Comparison of ENCODE assay signal across 17 cellular contexts in the genomic region with DNA sequence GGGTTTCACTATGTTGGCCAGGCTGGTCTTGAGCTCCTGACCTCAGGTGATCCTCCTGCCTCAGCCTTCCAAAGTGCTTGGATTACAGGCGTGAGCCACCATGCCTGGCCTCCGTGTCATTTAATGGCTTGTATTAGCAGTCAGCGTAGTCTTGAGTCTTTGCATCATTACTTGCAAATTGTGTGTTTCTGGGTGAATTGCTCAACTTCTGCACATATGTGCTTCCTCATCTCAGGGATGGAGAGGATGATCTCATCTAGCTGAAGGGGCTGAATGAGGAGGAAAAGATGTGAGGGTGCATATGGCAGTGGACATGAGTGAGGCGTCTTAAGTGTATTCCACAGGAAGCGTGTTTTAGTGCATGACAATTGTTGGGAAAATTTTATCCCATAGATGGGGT.
DNase-seq lines count a peak whose midpoint lies in the region; TF ChIP-seq lines count a peak whose summit lies in the region.
"Had no signal": no experiment of that assay in that cellular context is flagged by ENCODE, and none has a peak within 500 bp of the region (broad histone marks: within the 10 kb centered on the region; RNA-seq: fewer than 3 reads in every experiment).

No MANE protein-coding gene starts in this region.

- no peaks in the 10 kb centered on the region for H3K79me2 ChIP-seq in GM23248 (ENCODE audit: insufficient read depth)

- intact Hi-C loops in transverse colon (cut with DNase I; ENCODE audit: low total_unique reads) = no loop called here

- H3K27me3 ChIP-seq in GM23248 (replicated peaks; ENCODE audit: insufficient read depth) = no peaks in the 10 kb centered on the region
- H3K27me3 ChIP-seq in transverse colon = no peaks in the 10 kb centered on the region
- no peaks in the 10 kb centered on the region for H3K27me3 ChIP-seq in H7 (ENCODE audit: control insufficient read depth, insufficient read depth, low read length)
- H3K27me3 ChIP-seq: colonic mucosa had no signal

- no peaks in the 10 kb centered on the region for H3K9me2 ChIP-seq in GM23248 (ENCODE audit: insufficient read depth)

- H3K9me3 ChIP-seq in GM23248 (ENCODE audit: low read depth) (no peaks in the 10 kb centered on the region), transverse colon (no peaks in the 10 kb centered on the region)
- H3K9me3 ChIP-seq: colonic mucosa, psoas muscle had no signal

- peaks cover 9% of the 10 kb centered on the region; the same call in 1 of the 2 replicates for H3K36me3 ChIP-seq in GM23248 (ENCODE audit: low read depth)
- no peaks in the 10 kb centered on the region for H3K36me3 ChIP-seq in transverse colon
- H3K36me3 ChIP-seq in H7 (replicated peaks; ENCODE audit: control insufficient read depth, insufficient read depth, low read length) = no peaks in the 10 kb centered on the region
- H3K36me3 ChIP-seq: colonic mucosa had no signal

- 84 to 87% methylated on average over 5 of the region's 5 CpGs for WGBS in GM23248 (ENCODE audit: low coverage in 1 of 2, low lambda C conversion rate in 2 of 2, missing lambda C conversion rate in 2 of 2), 2 experiments
- WGBS in transverse colon (ENCODE audit: low coverage in 1 of 2), 2 donors = 79 to 89% methylated on average over 5 of the region's 5 CpGs

- TF ChIP-seq EP300 in transverse colon (IDR thresholded peaks at IDR 0.05; ENCODE audit: low read depth) = no peak

- H2AFZ ChIP-seq in GM23248 = no peak overlapping the region

- H3F3A ChIP-seq in GM23248 (ENCODE audit: insufficient read depth) = no peaks in the 10 kb centered on the region

- in situ Hi-C loops in GM23248 (cut with MboI) = no loop called here
- in situ Hi-C loops in transverse colon (cut with MboI; ENCODE audit: low pct_ligation_motif_present in 1 of 4, low pct_unique_long_range_greater_than_20kb in 1 of 4, low sequenced_read_pairs in 3 of 4) = no loop called here

- H3K9ac ChIP-seq in GM23248 = no peak overlapping the region

- no peak for TF ChIP-seq POLR2A in transverse colon (IDR thresholded peaks at IDR 0.05)

- DNase-seq in GM23248 (peak; percentile 39), RPMI7951 (ENCODE audit: low read depth) (peak; percentile 19), fibroblast of peridontal ligament (ENCODE audit: extremely low read depth) (peak; percentile 32), transverse colon (no peak), NCI-H446 (lab: John Stamatoyannopoulos, UW) (no peak), H7 (no peak)
- no peak for DNase-seq in activated CD4-positive, alpha-beta T cell treated with anti-CD3 and anti-CD28 coated beads, Interleukin-2, amount 50 U/mL, for 4 hours
- DNase-seq: activated CD4-positive, alpha-beta memory T cell treated with anti-CD3 and anti-CD28 coated beads, Interleukin-2, amount 10 ng/mL, durations not matched to agents 7 days and 5 days; activated naive CD8-positive, alpha-beta T cell treated with anti-CD3 and anti-CD28 coated beads, Interleukin-2, amount 50 U/mL, for 24 hours; colonic mucosa; left colon; NCI-H1048; NCI-H2171; NK-92 treated with Interleukin-12 subunit alpha and Interleukin-12 subunit beta, amount 100 ng/mL, for 24 hours; psoas muscle; stimulated activated CD4-positive, alpha-beta T cell treated with anti-CD3 and anti-CD28 coated beads, Interleukin-15, amount 100 ng/mL, for 24 hours had no signal

- H4K20me1 ChIP-seq in GM23248 (ENCODE audit: insufficient read depth) = no peaks in the 10 kb centered on the region

- H3K4me1 ChIP-seq in GM23248 (ENCODE audit: insufficient read depth) = no peaks in the 10 kb centered on the region
- H3K4me1 ChIP-seq in transverse colon = peaks cover 0 to 7% (median 2%) of the 10 kb centered on the region in 4 donors
- H3K4me1 ChIP-seq: colonic mucosa had no signal

- H3K27ac ChIP-seq in GM23248 (no peak overlapping the region), transverse colon (peak overlapping the region in 3 of 4 donors; percentile 8 to 35 (median 31))
- H3K27ac ChIP-seq: colonic mucosa, epithelial cell of prostate, psoas muscle had no signal

- no peak overlapping the region for H3K4me3 ChIP-seq in GM23248
- H3K4me3 ChIP-seq in transverse colon = no peak overlapping the region
- H3K4me3 ChIP-seq in H7 (ENCODE audit: insufficient read depth, low read depth, low read length) = no peak overlapping the region
- H3K4me3 ChIP-seq: colonic mucosa, psoas muscle had no signal

- no peak overlapping the region for H3K4me2 ChIP-seq in GM23248 (ENCODE audit: unreplicated experiment)

- TF ChIP-seq CTCF in transverse colon (IDR thresholded peaks at IDR 0.05) = no peak

Comparison
In these comparisons a context has a peak if more than half of its experiments do, and no peak if none do; other contexts are left out.
1. DNase-seq: peak in GM23248 (single experiment), RPMI7951 (single experiment) and fibroblast of peridontal ligament (single experiment); none in transverse colon (single experiment), activated CD4-positive, alpha-beta T cell treated with anti-CD3 and anti-CD28 coated beads, Interleukin-2, amount 50 U/mL, for 4 hours (0 of 2), NCI-H446 (0 of 2) and H7 (single experiment).